1 cellular context compared by ENCODE assay signal in the genomic region with DNA sequence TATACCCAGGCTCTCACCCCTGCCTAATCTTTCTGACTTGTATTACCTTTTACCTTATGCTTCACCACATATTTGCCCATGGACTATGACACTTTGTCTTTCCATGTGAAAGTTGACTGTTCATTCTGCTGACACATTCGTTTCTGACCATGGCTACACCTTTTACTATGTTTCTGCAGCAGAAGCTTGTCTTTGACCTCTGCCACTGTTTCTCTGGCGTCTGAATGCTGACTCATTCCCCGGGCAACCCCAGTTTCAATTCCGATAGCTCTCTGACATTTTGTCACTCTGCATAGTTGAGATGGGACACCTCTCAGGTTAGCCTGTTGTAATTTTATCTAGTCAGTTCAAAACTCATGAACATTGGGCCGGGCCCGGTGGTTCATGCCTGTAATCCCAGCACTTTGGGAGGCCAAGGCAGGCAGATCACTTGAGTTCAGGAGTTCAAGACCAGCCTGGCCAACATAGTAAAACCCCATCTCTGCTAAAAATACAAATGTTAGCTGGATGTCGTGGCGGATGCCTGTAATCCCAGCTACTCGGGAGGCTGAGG.
TF ChIP-seq lines count a peak whose summit lies in the region.

No MANE protein-coding gene starts in this region.

TF ChIP-seq in HepG2, 621 proteins besides CTCF, POLR2A, EP300 and RAD21 (continued from another document and continues in another):
- TF ChIP-seq, protein P1, sequence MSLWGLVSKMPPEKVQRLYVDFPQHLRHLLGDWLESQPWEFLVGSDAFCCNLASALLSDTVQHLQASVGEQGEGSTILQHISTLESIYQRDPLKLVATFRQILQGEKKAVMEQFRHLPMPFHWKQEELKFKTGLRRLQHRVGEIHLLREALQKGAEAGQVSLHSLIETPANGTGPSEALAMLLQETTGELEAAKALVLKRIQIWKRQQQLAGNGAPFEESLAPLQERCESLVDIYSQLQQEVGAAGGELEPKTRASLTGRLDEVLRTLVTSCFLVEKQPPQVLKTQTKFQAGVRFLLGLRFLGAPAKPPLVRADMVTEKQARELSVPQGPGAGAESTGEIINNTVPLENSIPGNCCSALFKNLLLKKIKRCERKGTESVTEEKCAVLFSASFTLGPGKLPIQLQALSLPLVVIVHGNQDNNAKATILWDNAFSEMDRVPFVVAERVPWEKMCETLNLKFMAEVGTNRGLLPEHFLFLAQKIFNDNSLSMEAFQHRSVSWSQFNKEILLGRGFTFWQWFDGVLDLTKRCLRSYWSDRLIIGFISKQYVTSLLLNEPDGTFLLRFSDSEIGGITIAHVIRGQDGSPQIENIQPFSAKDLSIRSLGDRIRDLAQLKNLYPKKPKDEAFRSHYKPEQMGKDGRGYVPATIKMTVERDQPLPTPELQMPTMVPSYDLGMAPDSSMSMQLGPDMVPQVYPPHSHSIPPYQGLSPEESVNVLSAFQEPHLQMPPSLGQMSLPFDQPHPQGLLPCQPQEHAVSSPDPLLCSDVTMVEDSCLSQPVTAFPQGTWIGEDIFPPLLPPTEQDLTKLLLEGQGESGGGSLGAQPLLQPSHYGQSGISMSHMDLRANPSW (CRISPR knock-in tag; IDR thresholded peaks at IDR 0.05; ENCODE audit: borderline replicate concordance), result 0 out of 2 replicates have a peak, but pooled peaks have one; percentile 70
- TF ChIP-seq RBFOX2 (IDR thresholded peaks at IDR 0.05; ENCODE audit: low read depth, low read length) (no peak), ZBTB20 (CRISPR knock-in tag; IDR thresholded peaks at IDR 0.05; ENCODE audit: borderline replicate concordance, low read depth) (peak; percentile 23; the same call in 1 of the 2 replicates), ZNF512B (CRISPR knock-in tag; IDR thresholded peaks at IDR 0.05; ENCODE audit: borderline replicate concordance) (peak; percentile 68; the same call in 1 of the 2 replicates), ZBTB21 (CRISPR knock-in tag; IDR thresholded peaks at IDR 0.05) (no peak), ZNF432 (CRISPR knock-in tag; IDR thresholded peaks at IDR 0.05; ENCODE audit: borderline replicate concordance) (no peak), ZNF264 (CRISPR knock-in tag; IDR thresholded peaks at IDR 0.05) (no peak), ZFY (CRISPR knock-in tag; IDR thresholded peaks at IDR 0.05) (peak; percentile 39; the same call in 1 of the 2 replicates), FOXJ3 (CRISPR knock-in tag; IDR thresholded peaks at IDR 0.05; ENCODE audit: borderline replicate concordance) (peak; percentile 68), GATA4 (IDR thresholded peaks at IDR 0.05; ENCODE audit: borderline replicate concordance, low read depth) (no peak), ZFP82 (CRISPR knock-in tag; IDR thresholded peaks at IDR 0.05; ENCODE audit: borderline replicate concordance) (no peak), ZBTB25 (CRISPR knock-in tag; IDR thresholded peaks at IDR 0.05) (peak; percentile 70; the same call in 1 of the 2 replicates), MED8 (CRISPR knock-in tag; IDR thresholded peaks at IDR 0.05; ENCODE audit: insufficient replicate concordance) (no peak), RFX3 (CRISPR knock-in tag; IDR thresholded peaks at IDR 0.05) (0 out of 2 replicates have a peak, but pooled peaks have one; percentile 21), ZNF724P (CRISPR knock-in tag; IDR thresholded peaks at IDR 0.05; ENCODE audit: borderline replicate concordance) (0 out of 2 replicates have a peak, but pooled peaks have one; percentile 27), ZNF879 (CRISPR knock-in tag; IDR thresholded peaks at IDR 0.05) (no peak), NRL (CRISPR knock-in tag; IDR thresholded peaks at IDR 0.05; ENCODE audit: borderline replicate concordance) (no peak), CENPX (CRISPR knock-in tag; IDR thresholded peaks at IDR 0.05) (no peak), SUZ12 (IDR thresholded peaks at IDR 0.05; ENCODE audit: low read depth, low read length) (no peak), HMGA1 (CRISPR knock-in tag; conservative IDR thresholded peaks at IDR 0.05) (no peak), RARA (CRISPR knock-in tag; IDR thresholded peaks at IDR 0.05) (peak; percentile 90), NR2F6 (IDR thresholded peaks at IDR 0.05) (peak; percentile 86), NR2F6 (CRISPR knock-in tag; IDR thresholded peaks at IDR 0.05) (peak; percentile 93), NFE2L2 (IDR thresholded peaks at IDR 0.05; ENCODE audit: low read length) (peak; percentile 99), TBX3 (IDR thresholded peaks at IDR 0.05; ENCODE audit: borderline replicate concordance) (peak; percentile 21; the same call in 1 of the 2 replicates), FOXC1 (CRISPR knock-in tag; IDR thresholded peaks at IDR 0.05; ENCODE audit: borderline replicate concordance) (0 out of 2 replicates have a peak, but pooled peaks have one; percentile 22), HOXA5 (CRISPR knock-in tag; IDR thresholded peaks at IDR 0.05) (no peak), TEAD2 (CRISPR knock-in tag; IDR thresholded peaks at IDR 0.05) (no peak), ZNF75D (CRISPR knock-in tag; IDR thresholded peaks at IDR 0.05; ENCODE audit: borderline replicate concordance) (no peak), TCF7 (IDR thresholded peaks at IDR 0.05; ENCODE audit: low read depth) (no peak), ZNF335 (CRISPR knock-in tag; IDR thresholded peaks at IDR 0.05) (peak; percentile 62; the same call in 1 of the 2 replicates), CAMTA2 (CRISPR knock-in tag; IDR thresholded peaks at IDR 0.05; ENCODE audit: borderline replicate concordance) (no peak), RFXAP (CRISPR knock-in tag; IDR thresholded peaks at IDR 0.05; ENCODE audit: borderline replicate concordance) (no peak), CBX2 (IDR thresholded peaks at IDR 0.05; ENCODE audit: low read depth, low read length) (no peak), CBX2 (CRISPR knock-in tag; IDR thresholded peaks at IDR 0.05; ENCODE audit: low read depth) (no peak), ELF3 (CRISPR knock-in tag; IDR thresholded peaks at IDR 0.05) (peak; percentile 83), ATF7-NPFF (CRISPR knock-in tag; IDR thresholded peaks at IDR 0.05; ENCODE audit: low read depth) (no peak), ZNF670 (CRISPR knock-in tag; IDR thresholded peaks at IDR 0.05; ENCODE audit: borderline replicate concordance) (peak; percentile 78), KDM6A (CRISPR knock-in tag; IDR thresholded peaks at IDR 0.05; ENCODE audit: low read depth) (peak; percentile 70; the same call in 1 of the 2 replicates), GRHL1 (CRISPR knock-in tag; conservative IDR thresholded peaks at IDR 0.05) (no peak), ZNF501 (CRISPR knock-in tag; IDR thresholded peaks at IDR 0.05) (peak; percentile 85), NFKBIZ (CRISPR knock-in tag; IDR thresholded peaks at IDR 0.05) (0 out of 2 replicates have a peak, but pooled peaks have one; percentile 23), ZNF615 (CRISPR knock-in tag; IDR thresholded peaks at IDR 0.05; ENCODE audit: borderline replicate concordance) (0 out of 2 replicates have a peak, but pooled peaks have one; percentile 58), ZNF782 (CRISPR knock-in tag; IDR thresholded peaks at IDR 0.05; ENCODE audit: borderline replicate concordance) (no peak), NFE2L1 (CRISPR knock-in tag; IDR thresholded peaks at IDR 0.05; ENCODE audit: borderline replicate concordance) (peak; percentile 80; the same call in 1 of the 2 replicates), ZSCAN31 (CRISPR knock-in tag; IDR thresholded peaks at IDR 0.05; ENCODE audit: low read depth) (peak; percentile 78; the same call in 1 of the 2 replicates), GATAD2A (CRISPR knock-in tag; IDR thresholded peaks at IDR 0.05) (peak; percentile 85), MAFK (conservative IDR thresholded peaks at IDR 0.05 in 1 of 2, IDR thresholded peaks at IDR 0.05 in 1 of 2; ENCODE audit: low read length in 2 of 2) (peak; percentile 100), ZNF83 (CRISPR knock-in tag; IDR thresholded peaks at IDR 0.05; ENCODE audit: borderline replicate concordance) (no peak), ZNF746 (CRISPR knock-in tag; IDR thresholded peaks at IDR 0.05) (no peak; the same call in 1 of the 2 replicates), MEF2D (CRISPR knock-in tag; IDR thresholded peaks at IDR 0.05) (peak; percentile 70)
- TF ChIP-seq, protein P2, sequence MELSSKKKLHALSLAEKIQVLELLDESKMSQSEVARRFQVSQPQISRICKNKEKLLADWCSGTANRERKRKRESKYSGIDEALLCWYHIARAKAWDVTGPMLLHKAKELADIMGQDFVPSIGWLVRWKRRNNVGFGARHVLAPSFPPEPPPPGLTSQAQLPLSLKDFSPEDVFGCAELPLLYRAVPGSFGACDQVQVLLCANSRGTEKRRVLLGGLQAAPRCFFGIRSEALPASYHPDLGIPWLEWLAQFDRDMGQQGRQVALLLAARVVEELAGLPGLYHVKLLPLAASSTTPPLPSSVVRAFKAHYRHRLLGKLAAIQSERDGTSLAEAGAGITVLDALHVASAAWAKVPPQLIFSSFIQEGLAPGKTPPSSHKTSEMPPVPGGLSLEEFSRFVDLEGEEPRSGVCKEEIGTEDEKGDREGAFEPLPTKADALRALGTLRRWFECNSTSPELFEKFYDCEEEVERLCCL (CRISPR knock-in tag; IDR thresholded peaks at IDR 0.05; ENCODE audit: borderline replicate concordance), result no peak
- TF ChIP-seq, protein P3, sequence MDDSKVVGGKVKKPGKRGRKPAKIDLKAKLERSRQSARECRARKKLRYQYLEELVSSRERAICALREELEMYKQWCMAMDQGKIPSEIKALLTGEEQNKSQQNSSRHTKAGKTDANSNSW (CRISPR knock-in tag; IDR thresholded peaks at IDR 0.05; ENCODE audit: borderline replicate concordance), result no peak
- TF ChIP-seq, protein P4, sequence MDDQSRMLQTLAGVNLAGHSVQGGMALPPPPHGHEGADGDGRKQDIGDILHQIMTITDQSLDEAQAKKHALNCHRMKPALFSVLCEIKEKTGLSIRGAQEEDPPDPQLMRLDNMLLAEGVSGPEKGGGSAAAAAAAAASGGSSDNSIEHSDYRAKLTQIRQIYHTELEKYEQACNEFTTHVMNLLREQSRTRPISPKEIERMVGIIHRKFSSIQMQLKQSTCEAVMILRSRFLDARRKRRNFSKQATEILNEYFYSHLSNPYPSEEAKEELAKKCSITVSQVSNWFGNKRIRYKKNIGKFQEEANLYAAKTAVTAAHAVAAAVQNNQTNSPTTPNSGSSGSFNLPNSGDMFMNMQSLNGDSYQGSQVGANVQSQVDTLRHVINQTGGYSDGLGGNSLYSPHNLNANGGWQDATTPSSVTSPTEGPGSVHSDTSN (CRISPR knock-in tag; IDR thresholded peaks at IDR 0.05; ENCODE audit: borderline replicate concordance), result no peak
- TF ChIP-seq, protein P5, sequence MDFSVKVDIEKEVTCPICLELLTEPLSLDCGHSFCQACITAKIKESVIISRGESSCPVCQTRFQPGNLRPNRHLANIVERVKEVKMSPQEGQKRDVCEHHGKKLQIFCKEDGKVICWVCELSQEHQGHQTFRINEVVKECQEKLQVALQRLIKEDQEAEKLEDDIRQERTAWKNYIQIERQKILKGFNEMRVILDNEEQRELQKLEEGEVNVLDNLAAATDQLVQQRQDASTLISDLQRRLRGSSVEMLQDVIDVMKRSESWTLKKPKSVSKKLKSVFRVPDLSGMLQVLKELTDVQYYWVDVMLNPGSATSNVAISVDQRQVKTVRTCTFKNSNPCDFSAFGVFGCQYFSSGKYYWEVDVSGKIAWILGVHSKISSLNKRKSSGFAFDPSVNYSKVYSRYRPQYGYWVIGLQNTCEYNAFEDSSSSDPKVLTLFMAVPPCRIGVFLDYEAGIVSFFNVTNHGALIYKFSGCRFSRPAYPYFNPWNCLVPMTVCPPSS (IDR thresholded peaks at IDR 0.05), result no peak
